ENCODE assay signal across 17 cellular contexts in genomic region chr5:9644630-9645029, GRCh38. TPM values are rescaled to one million over a fixed set of nuclear protein-coding genes. Genes with fewer than 3 reads are reported as not detected.
"Had no signal": no experiment of that assay in that cellular context is flagged by ENCODE, and none has a peak within 500 bp of the region (broad histone marks: within the 10 kb centered on the region; RNA-seq: fewer than 3 reads in every experiment).

No MANE protein-coding gene starts in this region.

- H3K4me1 ChIP-seq: adrenal gland, lower lobe of right lung had no signal

- H3K4me3 ChIP-seq: adrenal gland, lower lobe of right lung had no signal

- DNase-seq: activated CD4-positive, CD25-positive, alpha-beta regulatory T cell; activated naive CD4-positive, alpha-beta T cell treated with anti-CD3 and anti-CD28 coated beads, Interleukin-2, amount 10 ng/mL, durations not matched to agents 7 days and 5 days; adrenal gland; effector memory CD8-positive, alpha-beta T cell; immature natural killer cell; left cardiac atrium; lower lobe of right lung; naive thymus-derived CD8-positive, alpha-beta T cell; retina; stimulated activated CD4-positive, alpha-beta T cell treated with anti-CD3 and anti-CD28 coated beads, Interleukin-15, amount 100 ng/mL, for 24 hours; stimulated activated CD4-positive, alpha-beta T cell treated with anti-CD3 and anti-CD28 coated beads, Interleukin-4, amount 100 ng/mL, for 24 hours had no signal

- ATAC-seq: effector memory CD8-positive, alpha-beta T cell; left cardiac atrium; lower lobe of right lung; naive thymus-derived CD8-positive, alpha-beta T cell had no signal

- H3K36me3 ChIP-seq: adrenal gland, lower lobe of right lung, neutrophil had no signal

- H3K27me3 ChIP-seq: adrenal gland, neutrophil had no signal

- H3K9me3 ChIP-seq: adrenal gland, lower lobe of right lung, neutrophil had no signal

- H3K27ac ChIP-seq: adrenal gland, lower lobe of right lung, neutrophil had no signal

RNA-seq across cellular contexts. Expression of gene TAS2R1, which starts 14.5 kb away (rescaled TPM):
- total RNA-seq: activated T-helper 2 cell treated with anti-CD3 and anti-CD28 coated beads, Interferon-gamma antibody, Interleukin-2, Interleukin-4, amounts not matched to agents 10 μg/mL and 5 μg/mL and 100 μg/mL, durations not matched to agents 14 hours and 24 hours and 36 hours; adrenal gland; epithelial cell of proximal tubule; left cardiac atrium; lower lobe of right lung; naive thymus-derived CD8-positive, alpha-beta T cell; skeletal muscle tissue; temporal lobe; ureter had no signal
- polyA plus RNA-seq: adrenal gland; immature natural killer cell; naive thymus-derived CD8-positive, alpha-beta T cell had no signal
